Comparison of ENCODE assay signal across 28 cellular contexts in the genomic region with DNA sequence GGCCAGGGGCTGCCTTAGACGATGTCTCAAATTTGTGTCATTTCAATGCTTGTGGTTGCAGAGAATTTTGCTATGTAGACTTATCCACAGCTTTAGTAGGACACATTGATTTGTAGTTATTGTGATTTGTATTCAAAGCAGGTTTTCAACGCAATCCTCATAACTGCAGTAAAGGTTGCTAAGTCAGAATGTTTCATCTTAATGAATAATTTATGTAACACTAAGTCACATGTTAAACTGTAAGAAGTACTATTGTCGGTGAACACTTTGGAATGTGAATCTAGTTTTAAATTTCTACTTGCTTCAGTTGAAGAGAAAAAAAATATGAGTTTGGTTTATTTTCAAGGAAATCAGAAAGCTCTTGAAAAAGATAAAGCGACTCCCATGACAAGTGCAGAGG.
"Had no signal": no experiment of that assay in that cellular context is flagged by ENCODE, and none has a peak within 500 bp of the region (broad histone marks: within the 10 kb centered on the region; RNA-seq: fewer than 3 reads in every experiment).

No MANE protein-coding gene starts in this region.

- ATAC-seq: activated CD8-positive, alpha-beta T cell treated with anti-CD3 and anti-CD28 coated beads for 36 hours; activated naive CD8-positive, alpha-beta T cell treated with anti-CD3 and anti-CD28 coated beads, Interleukin-2, amount 50 U/mL, for 24 hours; activated T-cell treated with anti-CD3 and anti-CD28 coated beads, Interleukin-2, amount 50 U/mL, for 4 hours; K562; Panc1 had no signal

- H3K4me3 ChIP-seq: K562, SJCRH30 had no signal

- H3K36me3 Mint-ChIP-seq: activated naive CD8-positive, alpha-beta T cell had no signal

- H3K27ac ChIP-seq: brain microvascular endothelial cell, SJCRH30 had no signal

- DNase-seq: activated CD4-positive, alpha-beta T cell treated with anti-CD3 and anti-CD28 coated beads, Interleukin-2, amount 10 ng/mL, durations not matched to agents 24 days and 14 days; activated CD4-positive, alpha-beta T cell treated with anti-CD3 and anti-CD28 coated beads, Interleukin-2, amount 50 U/mL, for 4 hours; activated CD8-positive, alpha-beta T cell treated with anti-CD3 and anti-CD28 coated beads for 36 hours; activated gamma-delta T cell treated with Interleukin-2 at 50 U/mL for 16 hours; activated naive CD4-positive, alpha-beta T cell treated with anti-CD3 and anti-CD28 coated beads for 36 hours; activated naive CD8-positive, alpha-beta T cell treated with anti-CD3 and anti-CD28 coated beads, Interleukin-2, amount 50 U/mL, for 24 hours; activated T-cell treated with anti-CD3 and anti-CD28 coated beads for 4 hours; activated T-cell treated with anti-CD3 and anti-CD28 coated beads, Interleukin-2, amount 50 U/mL, for 4 hours; anterior cingulate cortex; brain microvascular endothelial cell; central memory CD4-positive, alpha-beta T cell; NCI-H1105; NCI-H1417 treated with DMSO at 0.1 percent for 48 hours; NCI-H1694; NCI-H1930; NCI-H2081 treated with DMSO at 0.1 percent for 48 hours; NCI-H345; NCI-H524 treated with DMSO at 0.1 percent for 48 hours; SHP77; SJCRH30; SK-N-SH had no signal

- H3K9ac ChIP-seq: SK-N-SH had no signal

- H3K27me3 ChIP-seq: brain microvascular endothelial cell, SJCRH30 had no signal

- H3K9me3 ChIP-seq: SJCRH30, SK-N-SH had no signal

- H3K4me2 ChIP-seq: SK-N-SH had no signal

- H3K4me1 ChIP-seq: SJCRH30 had no signal

- FAIRE-seq: K562, TTC549 had no signal

- H3K9me3 Mint-ChIP-seq: activated CD4-positive, alpha-beta T cell treated with anti-CD3 and anti-CD28 coated beads, Interleukin-2, amount 10 ng/mL, durations not matched to agents 24 days and 14 days; activated naive CD8-positive, alpha-beta T cell treated with anti-CD3 and anti-CD28 coated beads, Interleukin-2, amount 50 U/mL, for 24 hours had no signal

- H3K27ac Mint-ChIP-seq: activated CD4-positive, alpha-beta T cell treated with anti-CD3 and anti-CD28 coated beads, Interleukin-2, amount 10 ng/mL, durations not matched to agents 24 days and 14 days; activated CD8-positive, alpha-beta T cell treated with anti-CD3 and anti-CD28 coated beads for 36 hours; activated naive CD4-positive, alpha-beta T cell treated with anti-CD3 and anti-CD28 coated beads for 36 hours; activated naive CD8-positive, alpha-beta T cell; activated naive CD8-positive, alpha-beta T cell treated with anti-CD3 and anti-CD28 coated beads, Interleukin-2, amount 50 U/mL, for 24 hours; activated T-helper 1 cell treated with anti-CD3 and anti-CD28 coated beads, Interleukin-12 subunit alpha, Interleukin-12 subunit beta, Interleukin-2, Interleukin-4 antibody, amounts not matched to agents 30 ng/mL and 10 ng/mL and 1 ng/mL, durations not matched to agents 14 hours and 24 hours and 36 hours; T-helper 1 cell treated with Interleukin-12 subunit alpha and Interleukin-12 subunit beta and Interleukin-4 antibody, amounts not matched to agents 30 μg/mL and 1 μg/mL, for 36 hours; T-helper 2 cell treated with Interferon-gamma antibody and Interleukin-4, amounts not matched to agents 5 μg/mL and 100 μg/mL, for 36 hours had no signal

- H3K36me3 ChIP-seq: brain microvascular endothelial cell, SJCRH30 had no signal
